Comparison of ENCODE assay signal across 17 cellular contexts in genomic region chr9:95076696-95077052, GRCh38.
DNase-seq lines count a peak whose midpoint lies in the region; ATAC-seq and TF ChIP-seq lines count a peak whose summit lies in the region.
"Had no signal": no experiment of that assay in that cellular context is flagged by ENCODE, and none has a peak within 500 bp of the region (broad histone marks: within the 10 kb centered on the region; RNA-seq: fewer than 3 reads in every experiment).

No MANE protein-coding gene starts in this region.

- no peak for ATAC-seq in HG02610 (IDR thresholded peaks at IDR 0.05; ENCODE audit: unreplicated experiment)
- no peak for ATAC-seq in GM21423 (IDR thresholded peaks at IDR 0.05; ENCODE audit: unreplicated experiment)
- ATAC-seq: naive thymus-derived CD4-positive, alpha-beta T cell had no signal

- H3K9me3 Mint-ChIP-seq in nephron = no peaks in the 10 kb centered on the region
- H3K9me3 Mint-ChIP-seq: activated CD4-positive, alpha-beta T cell treated with anti-CD3 and anti-CD28 coated beads, Interleukin-2, amount 10 ng/mL, durations not matched to agents 24 days and 14 days; activated naive CD4-positive, alpha-beta T cell treated with anti-CD3 and anti-CD28 coated beads, Interleukin-2, amount 50 U/mL, for 24 hours; naive thymus-derived CD4-positive, alpha-beta T cell had no signal

- no peak overlapping the region for H2AFZ ChIP-seq in fibroblast of lung (ENCODE audit: low read length)

- H3K27me3 Mint-ChIP-seq in nephron (ENCODE audit: low read depth) = no peaks in the 10 kb centered on the region
- H3K27me3 Mint-ChIP-seq: activated CD4-positive, alpha-beta T cell treated with anti-CD3 and anti-CD28 coated beads, Interleukin-2, amount 10 ng/mL, durations not matched to agents 24 days and 14 days; activated naive CD4-positive, alpha-beta T cell treated with anti-CD3 and anti-CD28 coated beads, Interleukin-2, amount 50 U/mL, for 24 hours; naive thymus-derived CD4-positive, alpha-beta T cell had no signal

- peaks cover 58% of the 10 kb centered on the region for H3K4me1 Mint-ChIP-seq in nephron
- H3K4me1 Mint-ChIP-seq: activated CD4-positive, alpha-beta T cell treated with anti-CD3 and anti-CD28 coated beads, Interleukin-2, amount 10 ng/mL, durations not matched to agents 24 days and 14 days; activated naive CD4-positive, alpha-beta T cell treated with anti-CD3 and anti-CD28 coated beads, Interleukin-2, amount 50 U/mL, for 24 hours; naive thymus-derived CD4-positive, alpha-beta T cell had no signal

- no peak for TF ChIP-seq CTCF in fibroblast of lung (conservative IDR thresholded peaks at IDR 0.05 in 1 of 2, IDR thresholded peaks at IDR 0.05 in 1 of 2; ENCODE audit: low read depth in 1 of 2, low read length in 2 of 2)
- TF ChIP-seq CTCF in nephron (IDR thresholded peaks at IDR 0.05; ENCODE audit: unreplicated experiment in 3 of 3) = no peak

- peak overlapping the region; percentile 26 to 89 (median 77) for H3K27ac Mint-ChIP-seq in nephron
- H3K27ac Mint-ChIP-seq: activated CD4-positive, alpha-beta T cell treated with anti-CD3 and anti-CD28 coated beads, Interleukin-2, amount 10 ng/mL, durations not matched to agents 24 days and 14 days; activated naive CD4-positive, alpha-beta T cell treated with anti-CD3 and anti-CD28 coated beads, Interleukin-2, amount 50 U/mL, for 24 hours had no signal

- intact Hi-C loops in posterior vena cava (cut with DNase I) = no loop called here

- H4K20me1 ChIP-seq in fibroblast of lung (ENCODE audit: control insufficient read depth, extremely low read depth, insufficient read depth, low read length) = no peaks in the 10 kb centered on the region

- H3K4me3 Mint-ChIP-seq in nephron = no peak overlapping the region
- H3K4me3 Mint-ChIP-seq: activated CD4-positive, alpha-beta T cell treated with anti-CD3 and anti-CD28 coated beads, Interleukin-2, amount 10 ng/mL, durations not matched to agents 24 days and 14 days; activated naive CD4-positive, alpha-beta T cell treated with anti-CD3 and anti-CD28 coated beads, Interleukin-2, amount 50 U/mL, for 24 hours; naive thymus-derived CD4-positive, alpha-beta T cell had no signal

- no peaks in the 10 kb centered on the region for H3K9me3 ChIP-seq in fibroblast of lung (ENCODE audit: control insufficient read depth, insufficient read depth, low read depth, low read length)
- H3K9me3 ChIP-seq: MG63, SJSA1 had no signal

- H3K36me3 ChIP-seq in fibroblast of lung (ENCODE audit: control insufficient read depth, insufficient read depth, low read length) = peaks cover 21% of the 10 kb centered on the region

- peaks cover 38% of the 10 kb centered on the region for H3K36me3 Mint-ChIP-seq in nephron (ENCODE audit: low read depth)
- H3K36me3 Mint-ChIP-seq: activated naive CD4-positive, alpha-beta T cell treated with anti-CD3 and anti-CD28 coated beads, Interleukin-2, amount 50 U/mL, for 24 hours had no signal

- no peaks in the 10 kb centered on the region for H3K27me3 ChIP-seq in fibroblast of lung (ENCODE audit: control insufficient read depth, insufficient read depth, low read length)
- H3K27me3 ChIP-seq: cardiac muscle cell, MG63, SJSA1 had no signal

- peaks cover 33% of the 10 kb centered on the region for H3K4me1 ChIP-seq in fibroblast of lung (ENCODE audit: control insufficient read depth, extremely low read depth, insufficient read depth, low read length)
- H3K4me1 ChIP-seq: SJSA1 had no signal

- H3K27ac ChIP-seq in angular gyrus (ENCODE audit: low read depth, low read length) = peak overlapping the region; percentile 98
- H3K27ac ChIP-seq in fibroblast of lung (ENCODE audit: insufficient read depth, low read length) = peak overlapping the region; percentile 58
- H3K27ac ChIP-seq in temporal lobe (ENCODE audit: low read depth, low read length) = peak overlapping the region; percentile 100
- H3K27ac ChIP-seq: cardiac muscle cell, SJSA1 had no signal

- no peak overlapping the region for H3K4me3 ChIP-seq in fibroblast of lung (replicated peaks in 1 of 4; ENCODE audit: control extremely low read depth in 1 of 4, insufficient read depth in 1 of 4, low read depth in 3 of 4, low read length in 4 of 4)
- H3K4me3 ChIP-seq: cardiac muscle cell, MG63, SJSA1 had no signal

- H3K79me2 ChIP-seq in fibroblast of lung (ENCODE audit: control insufficient read depth, insufficient read depth, low read length) = peaks cover 76% of the 10 kb centered on the region

- H3K9ac ChIP-seq in fibroblast of lung (ENCODE audit: insufficient read depth, low read length) = no peak overlapping the region

- DNase-seq in fibroblast of lung (ENCODE audit: low read depth in 2 of 2) (no peak), posterior vena cava (ENCODE audit: low spot score) (no peak)
- no peak for DNase-seq in stimulated activated naive CD4-positive, alpha-beta T cell treated with Interleukin-2 at 50 U/mL for 16 hours (lab: John Stamatoyannopoulos, UW)
- DNase-seq: activated CD4-positive, alpha-beta T cell treated with anti-CD3 and anti-CD28 coated beads, Interleukin-2, amount 10 ng/mL, durations not matched to agents 24 days and 14 days; MG63; NCI-H1694; NCI-H446 treated with DMSO at 0.1 percent for 48 hours; stimulated activated CD4-positive, alpha-beta T cell treated with anti-CD3 and anti-CD28 coated beads, Interleukin-2, amount 100 ng/mL, for 48 hours had no signal

- peak overlapping the region; percentile 45 for H3K4me2 ChIP-seq in fibroblast of lung (ENCODE audit: extremely low read depth, insufficient read depth, low read length)
